18 cellular contexts compared by ENCODE assay signal in genomic region chr16:4513086-4513860, GRCh38. TPM values are rescaled to one million over a fixed set of nuclear protein-coding genes. Genes with fewer than 3 reads are reported as not detected.
DNase-seq lines count a peak whose midpoint lies in the region; ATAC-seq, FAIRE-seq and TF ChIP-seq lines count a peak whose summit lies in the region.
"Had no signal": no experiment of that assay in that cellular context is flagged by ENCODE, and none has a peak within 500 bp of the region (broad histone marks: within the 10 kb centered on the region; RNA-seq: fewer than 3 reads in every experiment).

No MANE protein-coding gene starts in this region.

- H3K4me3 ChIP-seq in K562 (no peak overlapping the region), upper lobe of right lung (no peak overlapping the region)
- H3K4me3 ChIP-seq: GM12878, transverse colon had no signal

- H3K36me3 ChIP-seq in K562 (ENCODE audit: control insufficient read depth, insufficient read depth, low read length) (peaks cover 47% of the 10 kb centered on the region; the same call in 2 of the 3 replicates), upper lobe of right lung (peaks cover 54% of the 10 kb centered on the region)

- no peaks in the 10 kb centered on the region for H3K9me1 ChIP-seq in K562 (ENCODE audit: control insufficient read depth, insufficient read depth, low read length)

- H3K79me2 ChIP-seq in K562 (ENCODE audit: control insufficient read depth, insufficient read depth, low read length) = no peaks in the 10 kb centered on the region

- POLR2A ChIA-PET in K562 (lab: Yijun Ruan, JAX) = interaction anchor here (0.6 kb wide), 1 partner anchor 9 kb away, joined by 4 read pairs; no protein-coding TSS in a partner anchor

- H3K4me1 Mint-ChIP-seq in activated naive CD4-positive, alpha-beta T cell treated with anti-CD3 and anti-CD28 coated beads, Interleukin-2, amount 10 ng/mL, durations not matched to agents 7 days and 5 days = peaks cover 57% of the 10 kb centered on the region

- CTCF ChIA-PET in activated naive CD4-positive, alpha-beta T cell treated with anti-CD3 and anti-CD28 coated beads, Interleukin-2, amount 10 ng/mL, durations not matched to agents 7 days and 5 days (lab: Charles Lee) = interaction anchor here (2.2 kb wide), 1 partner anchor 8 kb away, joined by 16 read pairs; no protein-coding TSS in a partner anchor
- CTCF ChIA-PET in K562 (lab: Yijun Ruan, JAX; ENCODE audit: low intra/inter-chr PET ratio) = no interaction called here

- H3K27me3 Mint-ChIP-seq in activated naive CD4-positive, alpha-beta T cell treated with anti-CD3 and anti-CD28 coated beads, Interleukin-2, amount 10 ng/mL, durations not matched to agents 7 days and 5 days = no peaks in the 10 kb centered on the region

- in situ Hi-C loops in K562 (cut with MboI) = loop anchor here (10.0 kb wide), 1 partner anchor 442 kb away; the partner anchor contains the start of gene SEC14L5

- no peak for TF ChIP-seq RAD21 in K562 (CRISPR knock-in tag; conservative IDR thresholded peaks at IDR 0.05 in 1 of 2, IDR thresholded peaks at IDR 0.05 in 1 of 2)

- TF ChIP-seq CTCF in K562 (IDR thresholded peaks at IDR 0.05 in 2 of 3, conservative IDR thresholded peaks at IDR 0.05 in 1 of 3; ENCODE audit: insufficient read depth in 2 of 3, low read depth in 1 of 3, low read length in 3 of 3) (no peak), upper lobe of right lung (IDR thresholded peaks at IDR 0.05) (no peak)

- no peak for ATAC-seq in K562
- ATAC-seq in upper lobe of right lung = no peak
- ATAC-seq in GM19351 (IDR thresholded peaks at IDR 0.05; ENCODE audit: unreplicated experiment) = no peak
- no peak for ATAC-seq in HG03439 (IDR thresholded peaks at IDR 0.05; ENCODE audit: unreplicated experiment)
- ATAC-seq: GM12878 had no signal

- no peak overlapping the region for H2AFZ ChIP-seq in K562 (ENCODE audit: low read depth, low read length)

- 0 out of 2 replicates have a peak, but pooled peaks cover 3% of the 10 kb centered on the region for H4K20me1 ChIP-seq in K562 (replicated peaks; ENCODE audit: control insufficient read depth, insufficient read depth, low read length)

- TF ChIP-seq EP300 in K562 (IDR thresholded peaks at IDR 0.05; ENCODE audit: low read length) = no peak

- peak overlapping the region; percentile 67 for H3K27ac Mint-ChIP-seq in activated naive CD4-positive, alpha-beta T cell treated with anti-CD3 and anti-CD28 coated beads, Interleukin-2, amount 10 ng/mL, durations not matched to agents 7 days and 5 days

- no peaks in the 10 kb centered on the region for H3K27me3 ChIP-seq in K562 (ENCODE audit: control insufficient read depth in 2 of 2, insufficient read depth in 2 of 2, low read length in 2 of 2)
- H3K27me3 ChIP-seq in layer of hippocampus (ENCODE audit: control insufficient read depth, insufficient read depth, low read length) = no peaks in the 10 kb centered on the region
- H3K27me3 ChIP-seq in upper lobe of right lung = no peaks in the 10 kb centered on the region
- H3K27me3 ChIP-seq: transverse colon had no signal

- H3K36me3 Mint-ChIP-seq in activated naive CD4-positive, alpha-beta T cell treated with anti-CD3 and anti-CD28 coated beads, Interleukin-2, amount 10 ng/mL, durations not matched to agents 7 days and 5 days = peaks cover 49% of the 10 kb centered on the region

- H3K27ac ChIP-seq in K562 (ENCODE audit: extremely low read depth, low read depth, low read length) (no peak overlapping the region), layer of hippocampus (ENCODE audit: low read depth, low read length) (peak overlapping the region; percentile 47), upper lobe of right lung (peak overlapping the region; percentile 75)

- no peak for TF ChIP-seq POLR2A in K562 (conservative IDR thresholded peaks at IDR 0.05)

- BruUV-seq in K562 (replicated peaks; lab: Mats Ljungman, UMichigan) = no TSS peak

- 79% methylated on average over 10 of the region's 19 CpGs for WGBS in K562 (ENCODE audit: insufficient coverage, low coverage, missing lambda C conversion rate)

- H3K4me2 ChIP-seq in K562 (ENCODE audit: insufficient read depth, low read length) = no peak overlapping the region

- no peak for FAIRE-seq in K562 (lab: Jason Lieb, UNC)
- FAIRE-seq: GM12878 had no signal

- intact Hi-C loops in K562 (cut with micrococcal nuclease) = no loop called here
- intact Hi-C loops in upper lobe of right lung (cut with DNase I) = no loop called here

- no peaks in the 10 kb centered on the region for H3K9me3 ChIP-seq in K562 (replicated peaks; ENCODE audit: control insufficient read depth, insufficient read depth, low read depth, low read length)
- no peaks in the 10 kb centered on the region for H3K9me3 ChIP-seq in upper lobe of right lung
- H3K9me3 ChIP-seq: transverse colon had no signal

- H3K9me3 Mint-ChIP-seq in activated naive CD4-positive, alpha-beta T cell treated with anti-CD3 and anti-CD28 coated beads, Interleukin-2, amount 10 ng/mL, durations not matched to agents 7 days and 5 days = no peaks in the 10 kb centered on the region

- no peak for DNase-seq in activated naive CD4-positive, alpha-beta T cell treated with anti-CD3 and anti-CD28 coated beads, Interleukin-2, amount 10 ng/mL, durations not matched to agents 7 days and 5 days
- no peak for DNase-seq in activated naive CD4-positive, alpha-beta T cell (lab: John Stamatoyannopoulos, UW)
- DNase-seq in K562 (ENCODE audit: extremely low read depth in 1 of 4, low spot score in 3 of 4) = no peak
- DNase-seq in upper lobe of right lung = no peak
- DNase-seq in superior temporal gyrus (ENCODE audit: extremely low spot score) = no peak
- DNase-seq: Kasumi-1, mesendoderm, NCI-H1930, NCI-H82, occipital lobe, transverse colon had no signal

- H3K4me1 ChIP-seq in K562 (replicated peaks in 1 of 2; ENCODE audit: control insufficient read depth in 2 of 2, insufficient read depth in 2 of 2, low read length in 2 of 2) (peaks cover 0 to 14% of the 10 kb centered on the region in 2 experiments; a peak in 2 of 5 replicates), upper lobe of right lung (peaks cover 42% of the 10 kb centered on the region)

- H3K4me3 Mint-ChIP-seq in activated naive CD4-positive, alpha-beta T cell treated with anti-CD3 and anti-CD28 coated beads, Interleukin-2, amount 10 ng/mL, durations not matched to agents 7 days and 5 days = no peak overlapping the region

- peak overlapping the region in 1 of 2 experiments; percentile 57; a peak in 1 of 4 replicates for H3K9ac ChIP-seq in K562 (ENCODE audit: insufficient read depth in 1 of 2, low read depth in 2 of 2, low read length in 2 of 2)

RNA-seq across cellular contexts. Expression of gene CDIP1, which starts 25.3 kb away (rescaled TPM):
- not detected in 2 replicates for total RNA-seq in K562 (2011; cell fraction: chromatin; rRNA removed; ENCODE audit: low replicate concordance)
- total RNA-seq in K562 (2011; cell fraction: nucleolus; rRNA removed) = not detected in 2 replicates
- not detected in 2 replicates for total RNA-seq in K562 (2011; cell fraction: nucleoplasm; rRNA removed)
- total RNA-seq in K562 (2014; rRNA removed) (not detected in 2 replicates), K562 (2014; rRNA removed; fragmentation: Illumina TruSeq; extraction: Trizol) (not detected in 2 replicates), K562 (2015; rRNA removed; fragmentation: Illumina TruSeq; extraction: Trizol) (not detected in 2 replicates), K562 (2021) (0.18 and 0.29 TPM in 2 replicates), upper lobe of right lung (23.8 TPM)
- polyA plus RNA-seq in K562 (2011; rRNA removed) (0.15 TPM in 1 of 2 replicates, not detected in the other), K562 (2014; fragmentation: Illumina TruSeq; extraction: Trizol) (not detected in 2 replicates), K562 (2014; fragmentation: Nextera tagmentation; extraction: Ambion mirVana) (not detected), K562 (2014; rRNA removed) (not detected in 2 replicates)
- 0.07 TPM in 1 of 2 replicates, not detected in the other for polyA plus RNA-seq in K562 (2011; cell fraction: cytosol; rRNA removed)
- polyA plus RNA-seq in K562 (2011; cell fraction: nucleus; rRNA removed) = 0.10 and 0.18 TPM in 2 replicates
- polyA plus RNA-seq in K562 (2012) = 0.31 and 0.54 TPM in 2 replicates
- polyA minus RNA-seq in K562 (2011; rRNA and poly(A)+ RNA removed) = not detected in 2 replicates
- 1.7 TPM in 1 of 2 replicates, not detected in the other for polyA minus RNA-seq in K562 (2011; cell fraction: cytosol; rRNA and poly(A)+ RNA removed)
- 0.40 and 1.1 TPM in 2 replicates for polyA minus RNA-seq in K562 (2011; cell fraction: nucleus; rRNA and poly(A)+ RNA removed)

RNA-seq across cellular contexts. Expression of gene HMOX2, which starts 37.1 kb away (rescaled TPM):
- total RNA-seq in K562 (2011; cell fraction: chromatin; rRNA removed; ENCODE audit: low replicate concordance) = 31.3 and 64.7 TPM in 2 replicates
- 39.3 and 41.4 TPM in 2 replicates for total RNA-seq in K562 (2011; cell fraction: nucleolus; rRNA removed)
- 40.9 and 52.2 TPM in 2 replicates for total RNA-seq in K562 (2011; cell fraction: nucleoplasm; rRNA removed)
- 78.6 and 84.7 TPM in 2 replicates for total RNA-seq in K562 (2014; rRNA removed)
- total RNA-seq in K562 (2014; rRNA removed; fragmentation: Illumina TruSeq; extraction: Trizol) = 43.9 and 50.4 TPM in 2 replicates
- 60.0 and 66.7 TPM in 2 replicates for total RNA-seq in K562 (2015; rRNA removed; fragmentation: Illumina TruSeq; extraction: Trizol)
- total RNA-seq in K562 (2021) = 57.4 and 63.9 TPM in 2 replicates
- 55.5 and 55.8 TPM in 2 replicates for polyA plus RNA-seq in K562 (2011; rRNA removed)
- polyA plus RNA-seq in K562 (2011; cell fraction: cytosol; rRNA removed) = 47.4 and 72.1 TPM in 2 replicates
- 28.3 and 31.1 TPM in 2 replicates for polyA plus RNA-seq in K562 (2011; cell fraction: nucleus; rRNA removed)
- 55.2 and 61.7 TPM in 2 replicates for polyA plus RNA-seq in K562 (2012)
- polyA plus RNA-seq in K562 (2014; fragmentation: Illumina TruSeq; extraction: Trizol) = 62.8 and 71.3 TPM in 2 replicates
- polyA plus RNA-seq in K562 (2014; fragmentation: Nextera tagmentation; extraction: Ambion mirVana) = 10 to 100 TPM; 26.8 to 46.3 TPM
- 87.4 and 88.1 TPM in 2 replicates for polyA plus RNA-seq in K562 (2014; rRNA removed)
- 43.3 and 52.3 TPM in 2 replicates for polyA minus RNA-seq in K562 (2011; rRNA and poly(A)+ RNA removed)
- 16.7 and 17.6 TPM in 2 replicates for polyA minus RNA-seq in K562 (2011; cell fraction: cytosol; rRNA and poly(A)+ RNA removed)
- polyA minus RNA-seq in K562 (2011; cell fraction: nucleus; rRNA and poly(A)+ RNA removed) = 13.6 and 15.0 TPM in 2 replicates
- total RNA-seq in upper lobe of right lung = 53.0 TPM

RNA-seq across cellular contexts. Expression of gene NMRAL1, which starts 38.8 kb away (rescaled TPM):
- total RNA-seq in K562 (2011; cell fraction: chromatin; rRNA removed; ENCODE audit: low replicate concordance) = 43.9 and 112 TPM in 2 replicates
- 97.0 and 99.2 TPM in 2 replicates for total RNA-seq in K562 (2011; cell fraction: nucleolus; rRNA removed)
- 59.2 and 66.6 TPM in 2 replicates for total RNA-seq in K562 (2011; cell fraction: nucleoplasm; rRNA removed)
- total RNA-seq in K562 (2014; rRNA removed) = 111 and 116 TPM in 2 replicates
- 22.7 and 31.4 TPM in 2 replicates for total RNA-seq in K562 (2014; rRNA removed; fragmentation: Illumina TruSeq; extraction: Trizol)
- total RNA-seq in K562 (2015; rRNA removed; fragmentation: Illumina TruSeq; extraction: Trizol) = 62.5 and 66.7 TPM in 2 replicates
- total RNA-seq in K562 (2021) = 84.1 and 93.6 TPM in 2 replicates
- polyA plus RNA-seq in K562 (2011; rRNA removed) = 51.1 and 59.7 TPM in 2 replicates
- polyA plus RNA-seq in K562 (2011; cell fraction: cytosol; rRNA removed) = 105 and 154 TPM in 2 replicates
- polyA plus RNA-seq in K562 (2011; cell fraction: nucleus; rRNA removed) = 56.5 and 83.6 TPM in 2 replicates
- 64.0 and 95.8 TPM in 2 replicates for polyA plus RNA-seq in K562 (2012)
- polyA plus RNA-seq in K562 (2014; fragmentation: Illumina TruSeq; extraction: Trizol) = 63.2 and 88.3 TPM in 2 replicates
- polyA plus RNA-seq in K562 (2014; fragmentation: Nextera tagmentation; extraction: Ambion mirVana) = 10 to 100 TPM in 1 of 2 experiments, 1 to 10 TPM in 1; 6.3 to 16.8 TPM
- polyA plus RNA-seq in K562 (2014; rRNA removed) = 83.9 and 90.2 TPM in 2 replicates
- 37.2 and 42.5 TPM in 2 replicates for polyA minus RNA-seq in K562 (2011; rRNA and poly(A)+ RNA removed)
- polyA minus RNA-seq in K562 (2011; cell fraction: cytosol; rRNA and poly(A)+ RNA removed) = 39.4 and 52.3 TPM in 2 replicates
- 24.5 and 26.7 TPM in 2 replicates for polyA minus RNA-seq in K562 (2011; cell fraction: nucleus; rRNA and poly(A)+ RNA removed)
- total RNA-seq in upper lobe of right lung = 39.0 TPM

RNA-seq across cellular contexts. Expression of gene C16orf96, which starts 42.9 kb away (rescaled TPM):
- total RNA-seq in K562 (2011; cell fraction: chromatin; rRNA removed; ENCODE audit: low replicate concordance) = not detected in 2 replicates
- not detected in 2 replicates for total RNA-seq in K562 (2011; cell fraction: nucleolus; rRNA removed)
- not detected in 2 replicates for total RNA-seq in K562 (2011; cell fraction: nucleoplasm; rRNA removed)
- not detected in 2 replicates for total RNA-seq in K562 (2014; rRNA removed)
- total RNA-seq in K562 (2014; rRNA removed; fragmentation: Illumina TruSeq; extraction: Trizol) = not detected in 2 replicates
- not detected in 2 replicates for total RNA-seq in K562 (2015; rRNA removed; fragmentation: Illumina TruSeq; extraction: Trizol)
- not detected in 2 replicates for total RNA-seq in K562 (2021)
- not detected in 2 replicates for polyA plus RNA-seq in K562 (2011; rRNA removed)
- not detected in 2 replicates for polyA plus RNA-seq in K562 (2011; cell fraction: cytosol; rRNA removed)
- not detected in 2 replicates for polyA plus RNA-seq in K562 (2011; cell fraction: nucleus; rRNA removed)
- polyA plus RNA-seq in K562 (2012) = not detected in 2 replicates
- polyA plus RNA-seq in K562 (2014; fragmentation: Illumina TruSeq; extraction: Trizol) = not detected in 2 replicates
- not detected for polyA plus RNA-seq in K562 (2014; fragmentation: Nextera tagmentation; extraction: Ambion mirVana)
- polyA plus RNA-seq in K562 (2014; rRNA removed) = not detected in 2 replicates
- polyA minus RNA-seq in K562 (2011; rRNA and poly(A)+ RNA removed) = not detected in 2 replicates
- polyA minus RNA-seq in K562 (2011; cell fraction: cytosol; rRNA and poly(A)+ RNA removed) = not detected in 2 replicates
- not detected in 2 replicates for polyA minus RNA-seq in K562 (2011; cell fraction: nucleus; rRNA and poly(A)+ RNA removed)
- total RNA-seq in upper lobe of right lung = 0.32 TPM
- total RNA-seq: Daoy, dermis microvascular lymphatic vessel endothelial cell, occipital lobe, transverse colon had no signal
- polyA plus RNA-seq: AG04450 had no signal

Comparison
In these comparisons a context has a peak if more than half of its experiments do, and no peak if none do; other contexts are left out.
1. RNA of gene CDIP1, which starts 25.3 kb away (total RNA-seq): 23.8 TPM in upper lobe of right lung (single experiment); 0.18 to 0.29 TPM in K562; every median in the first group is over 10 times any median in the second.